In genomic region chr18:13462686-13463085, GRCh38 we compare ENCODE assay signal across 13 cellular contexts.
"Had no signal": no experiment of that assay in that cellular context is flagged by ENCODE, and none has a peak within 500 bp of the region (broad histone marks: within the 10 kb centered on the region; RNA-seq: fewer than 3 reads in every experiment).

No MANE protein-coding gene starts in this region.

- H3K4me1 ChIP-seq: neural progenitor cell had no signal

- ATAC-seq: esophagus mucosa had no signal

- H3K9me3 ChIP-seq: ovary had no signal

- H3K4me3 Mint-ChIP-seq: activated B cell treated with CpG ODN at 0.5 μM for 24 hours, neural progenitor cell had no signal

- DNase-seq: activated B cell treated with CpG ODN at 0.5 μM for 24 hours; activated CD4-positive, alpha-beta T cell treated with anti-CD3 and anti-CD28 coated beads for 48 hours; activated CD8-positive, alpha-beta memory T cell treated with anti-CD3 and anti-CD28 coated beads for 24 hours; activated effector memory CD4-positive, alpha-beta T cell treated with anti-CD3 and anti-CD28 coated beads, Interleukin-2, amount 50 U/mL, for 16 hours; islet precursor cell; midbrain; ovary; stimulated activated CD4-positive, alpha-beta T cell treated with anti-CD3 and anti-CD28 coated beads, Interleukin-1b, Interleukin-23, amount 100 ng/mL, for 48 hours had no signal

- H3K4me3 ChIP-seq: hepatocyte, lung, neural progenitor cell, ovary, stomach had no signal

- H3K27ac Mint-ChIP-seq: neural progenitor cell had no signal

- H3K27ac ChIP-seq: hepatocyte, neural progenitor cell, ovary, stomach had no signal

- H3K36me3 ChIP-seq: neural progenitor cell, ovary, stomach had no signal

- H3K27me3 ChIP-seq: hepatocyte, neural progenitor cell, ovary, stomach had no signal
